In the genomic region with DNA sequence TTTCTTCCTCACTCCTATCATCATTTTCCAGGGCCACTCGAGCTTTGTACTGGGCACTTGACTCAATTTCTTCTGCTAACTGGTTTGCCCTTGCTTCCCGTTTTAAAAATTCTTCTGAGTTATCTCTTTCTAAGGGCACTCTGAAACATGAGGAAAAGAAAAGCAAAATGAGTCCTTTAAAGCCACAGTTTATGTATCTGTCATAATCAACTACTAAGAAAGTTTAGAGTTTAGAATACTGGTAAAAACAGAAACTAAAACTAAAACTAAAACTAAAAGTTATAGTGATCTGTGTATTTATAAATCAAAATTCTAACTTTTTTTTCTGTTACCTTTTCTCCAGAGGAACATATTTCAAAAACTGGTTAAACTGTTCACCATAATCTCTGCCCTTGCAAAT, we compare ENCODE assay signal across 21 cellular contexts.
"Had no signal": no experiment of that assay in that cellular context is flagged by ENCODE, and none has a peak within 500 bp of the region (broad histone marks: within the 10 kb centered on the region; RNA-seq: fewer than 3 reads in every experiment).

No MANE protein-coding gene starts in this region.

- DNase-seq: activated CD4-positive, alpha-beta T cell treated with anti-CD3 and anti-CD28 coated beads, Interleukin-2, amount 50 U/mL, for 48 hours; activated CD8-positive, alpha-beta memory T cell treated with anti-CD3 and anti-CD28 coated beads, Interleukin-2, amount 50 U/mL, for 4 hours; activated gamma-delta T cell treated with Interleukin-2 at 50 U/mL for 16 hours; activated T-cell treated with anti-CD3 and anti-CD28 coated beads, Interleukin-2, amount 50 U/mL, for 1 hour; caudate nucleus; colonic mucosa; KG1; NCI-H1048; NCI-H1930; NCI-H2171; NCI-H2227 treated with DMSO at 0.1 percent for 48 hours; NCI-H446 treated with DMSO at 0.1 percent for 48 hours; NCI-H526; NCI-H774; SIG-M5; T-helper 17 cell; T1000 had no signal

- ATAC-seq: T-helper 17 cell had no signal

- H3K27ac Mint-ChIP-seq: activated CD4-positive, alpha-beta T cell treated with anti-CD3 and anti-CD28 coated beads, Interleukin-2, amount 10 ng/mL, durations not matched to agents 24 days and 14 days; activated naive CD4-positive, alpha-beta T cell treated with anti-CD3 and anti-CD28 coated beads, Interleukin-2, amount 50 U/mL, for 24 hours; IgD-negative memory B cell; T-helper 17 cell had no signal

- H3K36me3 Mint-ChIP-seq: IgD-negative memory B cell had no signal

- H3K4me1 Mint-ChIP-seq: activated naive CD4-positive, alpha-beta T cell treated with anti-CD3 and anti-CD28 coated beads, Interleukin-2, amount 50 U/mL, for 24 hours; IgD-negative memory B cell had no signal

- FAIRE-seq: TTC549 had no signal

- H3K4me3 Mint-ChIP-seq: activated CD4-positive, alpha-beta T cell treated with anti-CD3 and anti-CD28 coated beads, Interleukin-2, amount 10 ng/mL, durations not matched to agents 24 days and 14 days; activated naive CD4-positive, alpha-beta T cell treated with anti-CD3 and anti-CD28 coated beads, Interleukin-2, amount 50 U/mL, for 24 hours; IgD-negative memory B cell; T-helper 17 cell had no signal

- H3K9me3 Mint-ChIP-seq: activated CD4-positive, alpha-beta T cell treated with anti-CD3 and anti-CD28 coated beads, Interleukin-2, amount 10 ng/mL, durations not matched to agents 24 days and 14 days; activated naive CD4-positive, alpha-beta T cell treated with anti-CD3 and anti-CD28 coated beads, Interleukin-2, amount 50 U/mL, for 24 hours had no signal

- H3K27me3 Mint-ChIP-seq: activated CD4-positive, alpha-beta T cell treated with anti-CD3 and anti-CD28 coated beads, Interleukin-2, amount 10 ng/mL, durations not matched to agents 24 days and 14 days; activated naive CD4-positive, alpha-beta T cell treated with anti-CD3 and anti-CD28 coated beads, Interleukin-2, amount 50 U/mL, for 24 hours; IgD-negative memory B cell; T-helper 17 cell had no signal
